ENCODE assay signal across 14 cellular contexts in the genomic region with DNA sequence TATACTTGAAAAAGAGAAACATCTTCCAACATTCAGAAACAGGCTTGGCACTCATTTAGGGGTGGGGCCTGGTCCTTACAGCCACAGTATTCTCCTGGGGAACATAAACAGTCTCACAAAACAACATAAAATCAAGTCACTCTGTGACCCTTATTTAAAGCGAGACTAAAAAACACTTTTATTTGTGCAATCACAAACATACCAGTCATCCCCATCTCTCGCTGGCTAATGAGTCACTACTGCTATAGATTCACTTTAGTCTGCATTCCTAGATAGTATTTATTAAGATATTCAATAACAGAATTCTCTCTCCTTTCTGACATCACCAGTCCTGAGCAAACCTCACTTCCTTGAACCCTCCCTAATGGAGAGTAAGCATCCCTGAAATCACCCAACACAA.
DNase-seq lines count a peak whose midpoint lies in the region; ATAC-seq and TF ChIP-seq lines count a peak whose summit lies in the region.
"Had no signal": no experiment of that assay in that cellular context is flagged by ENCODE, and none has a peak within 500 bp of the region (broad histone marks: within the 10 kb centered on the region; RNA-seq: fewer than 3 reads in every experiment).

No MANE protein-coding gene starts in this region.

- no peak overlapping the region for H3K27ac Mint-ChIP-seq in MCF 10A (ENCODE audit: low read depth, unreplicated experiment)
- peak overlapping the region; percentile 19 for H3K27ac Mint-ChIP-seq in activated T-helper 1 cell treated with anti-CD3 and anti-CD28 coated beads, Interleukin-12 subunit alpha, Interleukin-12 subunit beta, Interleukin-2, Interleukin-4 antibody, amounts not matched to agents 30 ng/mL and 10 ng/mL and 1 ng/mL, durations not matched to agents 14 hours and 24 hours and 36 hours
- H3K27ac Mint-ChIP-seq: activated naive CD8-positive, alpha-beta T cell treated with anti-CD3 and anti-CD28 coated beads for 36 hours had no signal

- no peak overlapping the region for H3K27ac ChIP-seq in breast epithelium

- H3K4me3 ChIP-seq in breast epithelium (no peak overlapping the region), fibroblast of mammary gland (ENCODE audit: control insufficient read depth, low read depth, low read length) (no peak overlapping the region)

- H3K9me3 ChIP-seq in breast epithelium: no peaks in the 10 kb centered on the region

- H3K27me3 ChIP-seq in breast epithelium: no peaks in the 10 kb centered on the region

- peaks cover 2% of the 10 kb centered on the region for H3K9me3 Mint-ChIP-seq in MCF 10A (ENCODE audit: unreplicated experiment)
- H3K9me3 Mint-ChIP-seq in activated T-helper 1 cell treated with anti-CD3 and anti-CD28 coated beads, Interleukin-12 subunit alpha, Interleukin-12 subunit beta, Interleukin-2, Interleukin-4 antibody, amounts not matched to agents 30 ng/mL and 10 ng/mL and 1 ng/mL, durations not matched to agents 14 hours and 24 hours and 36 hours: peaks cover 8% of the 10 kb centered on the region

- DNase-seq in MCF 10A (ENCODE audit: unreplicated experiment) (peak; percentile 4), breast epithelium (ENCODE audit: low spot score in 2 of 2) (no peak), fibroblast of mammary gland (ENCODE audit: low read depth) (peak; percentile 72), AML-193 (lab: John Stamatoyannopoulos, UW) (no peak), 8988T (no peak), DMS 273 (lab: John Stamatoyannopoulos, UW; ENCODE audit: unreplicated experiment) (no peak)
- DNase-seq in activated T-helper 1 cell treated with anti-CD3 and anti-CD28 coated beads, Interleukin-12 subunit alpha, Interleukin-12 subunit beta, Interleukin-2, Interleukin-4 antibody, amounts not matched to agents 30 ng/mL and 10 ng/mL and 1 ng/mL, durations not matched to agents 14 hours and 24 hours and 36 hours (ENCODE audit: low spot score): no peak
- DNase-seq: activated CD4-positive, CD25-positive, alpha-beta regulatory T cell; activated naive CD8-positive, alpha-beta T cell treated with anti-CD3 and anti-CD28 coated beads for 36 hours; NCI-H1436; T-helper 1 cell had no signal

- H3K36me3 Mint-ChIP-seq in MCF 10A (ENCODE audit: insufficient read depth, unreplicated experiment): peaks cover 13% of the 10 kb centered on the region
- H3K36me3 Mint-ChIP-seq in activated T-helper 1 cell treated with anti-CD3 and anti-CD28 coated beads, Interleukin-12 subunit alpha, Interleukin-12 subunit beta, Interleukin-2, Interleukin-4 antibody, amounts not matched to agents 30 ng/mL and 10 ng/mL and 1 ng/mL, durations not matched to agents 14 hours and 24 hours and 36 hours (ENCODE audit: low read depth): peaks cover 23% of the 10 kb centered on the region

- BruUV-seq in MCF 10A (replicated peaks; lab: Mats Ljungman, UMichigan): no TSS peak

- peaks cover 6% of the 10 kb centered on the region for H3K4me1 Mint-ChIP-seq in MCF 10A (ENCODE audit: insufficient read depth, unreplicated experiment)
- peaks cover 34% of the 10 kb centered on the region for H3K4me1 Mint-ChIP-seq in activated T-helper 1 cell treated with anti-CD3 and anti-CD28 coated beads, Interleukin-12 subunit alpha, Interleukin-12 subunit beta, Interleukin-2, Interleukin-4 antibody, amounts not matched to agents 30 ng/mL and 10 ng/mL and 1 ng/mL, durations not matched to agents 14 hours and 24 hours and 36 hours (ENCODE audit: low read depth)

- ATAC-seq in GM19463 (IDR thresholded peaks at IDR 0.05; ENCODE audit: unreplicated experiment): no peak
- ATAC-seq: HCT116, Right ventricle myocardium inferior had no signal

- CTCF ChIA-PET in MCF 10A (lab: Yijun Ruan, JAX): no interaction called here

- no peak overlapping the region for H3K4me3 Mint-ChIP-seq in MCF 10A (ENCODE audit: unreplicated experiment)
- no peak overlapping the region for H3K4me3 Mint-ChIP-seq in activated T-helper 1 cell treated with anti-CD3 and anti-CD28 coated beads, Interleukin-12 subunit alpha, Interleukin-12 subunit beta, Interleukin-2, Interleukin-4 antibody, amounts not matched to agents 30 ng/mL and 10 ng/mL and 1 ng/mL, durations not matched to agents 14 hours and 24 hours and 36 hours
- H3K4me3 Mint-ChIP-seq: activated naive CD8-positive, alpha-beta T cell treated with anti-CD3 and anti-CD28 coated beads for 36 hours had no signal

- intact Hi-C loops in MCF 10A (cut with micrococcal nuclease): no loop called here
- intact Hi-C loops in breast epithelium (cut with DNase I; ENCODE audit: low total_unique reads): no loop called here
- intact Hi-C loops in activated T-helper 1 cell treated with anti-CD3 and anti-CD28 coated beads, Interleukin-12 subunit alpha, Interleukin-12 subunit beta, Interleukin-2, Interleukin-4 antibody, amounts not matched to agents 30 ng/mL and 10 ng/mL and 1 ng/mL, durations not matched to agents 14 hours and 24 hours and 36 hours (cut with micrococcal nuclease): no loop called here

- POLR2A ChIA-PET in MCF 10A (lab: Yijun Ruan, JAX): no interaction called here

- H3K4me1 ChIP-seq in breast epithelium: no peaks in the 10 kb centered on the region

- TF ChIP-seq CTCF in MCF 10A (IDR thresholded peaks at IDR 0.05; ENCODE audit: unreplicated experiment) (no peak), breast epithelium (IDR thresholded peaks at IDR 0.05) (no peak), fibroblast of mammary gland (conservative IDR thresholded peaks at IDR 0.05; ENCODE audit: control insufficient read depth, insufficient read depth, low read depth, low read length) (no peak)

- H3K36me3 ChIP-seq in breast epithelium: no peaks in the 10 kb centered on the region

- no peak for TF ChIP-seq POLR2A in breast epithelium (IDR thresholded peaks at IDR 0.05)

- no peaks in the 10 kb centered on the region for H3K27me3 Mint-ChIP-seq in MCF 10A (ENCODE audit: insufficient read depth, unreplicated experiment)
- H3K27me3 Mint-ChIP-seq in activated T-helper 1 cell treated with anti-CD3 and anti-CD28 coated beads, Interleukin-12 subunit alpha, Interleukin-12 subunit beta, Interleukin-2, Interleukin-4 antibody, amounts not matched to agents 30 ng/mL and 10 ng/mL and 1 ng/mL, durations not matched to agents 14 hours and 24 hours and 36 hours (ENCODE audit: insufficient read depth): no peaks in the 10 kb centered on the region
- H3K27me3 Mint-ChIP-seq: activated naive CD8-positive, alpha-beta T cell treated with anti-CD3 and anti-CD28 coated beads for 36 hours had no signal

Comparison
In these comparisons a context has a peak if more than half of its experiments do, and no peak if none do; other contexts are left out.
1. DNase-seq: peak in MCF 10A (single experiment) and fibroblast of mammary gland (single experiment); none in breast epithelium (0 of 2), activated T-helper 1 cell treated with anti-CD3 and anti-CD28 coated beads, Interleukin-12 subunit alpha, Interleukin-12 subunit beta, Interleukin-2, Interleukin-4 antibody, amounts not matched to agents 30 ng/mL and 10 ng/mL and 1 ng/mL, durations not matched to agents 14 hours and 24 hours and 36 hours (single experiment), AML-193 (0 of 2), 8988T (single experiment) and DMS 273 (single experiment).